13 cellular contexts compared by ENCODE assay signal in genomic region chr1:153699116-153699515, GRCh38. TPM values are rescaled to one million over a fixed set of nuclear protein-coding genes. Genes with fewer than 3 reads are reported as not detected.
A peak's percentile ranks its signal among the peaks of the same experiment; 100 is the strongest.
DNase-seq lines count a peak whose midpoint lies in the region; ATAC-seq and TF ChIP-seq lines count a peak whose summit lies in the region.
"Had no signal": no experiment of that assay in that cellular context is flagged by ENCODE, and none has a peak within 500 bp of the region (broad histone marks: within the 10 kb centered on the region; RNA-seq: fewer than 3 reads in every experiment).

No MANE protein-coding gene starts in this region.

- DNase-seq in HFFc6 (peak; percentile 50), coronary artery (ENCODE audit: low spot score) (no peak), lung (ENCODE audit: low spot score) (no peak), transverse colon (no peak), midbrain (lab: John Stamatoyannopoulos, UW) (no peak)
- DNase-seq in central memory CD4-positive, alpha-beta T cell, result no peak
- DNase-seq in activated CD4-positive, alpha-beta memory T cell treated with anti-CD3 and anti-CD28 coated beads, Interleukin-2, amount 10 ng/mL, durations not matched to agents 7 days and 5 days, result no peak
- DNase-seq: H9; NCI-H524 treated with DMSO at 0.1 percent for 48 hours; stimulated activated CD4-positive, alpha-beta T cell treated with anti-CD3 and anti-CD28 coated beads, Interleukin-2, amount 100 ng/mL, for 48 hours; T-cell had no signal

- H3K4me3 ChIP-seq in coronary artery (no peak overlapping the region), lung (no peak overlapping the region), transverse colon (no peak overlapping the region)
- H3K4me3 ChIP-seq: body of pancreas had no signal

- peaks cover 8% of the 10 kb centered on the region for H3K4me1 Mint-ChIP-seq in HFFc6 (ENCODE audit: low read depth)
- no peaks in the 10 kb centered on the region for H3K4me1 Mint-ChIP-seq in activated CD4-positive, alpha-beta memory T cell treated with anti-CD3 and anti-CD28 coated beads, Interleukin-2, amount 10 ng/mL, durations not matched to agents 7 days and 5 days
- H3K4me1 Mint-ChIP-seq: T-cell had no signal

- no peak overlapping the region for H3K4me3 Mint-ChIP-seq in HFFc6
- H3K4me3 Mint-ChIP-seq in activated CD4-positive, alpha-beta memory T cell treated with anti-CD3 and anti-CD28 coated beads, Interleukin-2, amount 10 ng/mL, durations not matched to agents 7 days and 5 days, result no peak overlapping the region
- H3K4me3 Mint-ChIP-seq: H9, T-cell, type B pancreatic cell had no signal

- no peaks in the 10 kb centered on the region for H3K36me3 Mint-ChIP-seq in HFFc6 (ENCODE audit: low read depth)
- no peaks in the 10 kb centered on the region for H3K36me3 Mint-ChIP-seq in activated CD4-positive, alpha-beta memory T cell treated with anti-CD3 and anti-CD28 coated beads, Interleukin-2, amount 10 ng/mL, durations not matched to agents 7 days and 5 days (ENCODE audit: low read depth)
- H3K36me3 Mint-ChIP-seq: T-cell, type B pancreatic cell had no signal

- H3K27ac Mint-ChIP-seq in HFFc6, result no peak overlapping the region
- no peak overlapping the region for H3K27ac Mint-ChIP-seq in activated CD4-positive, alpha-beta memory T cell treated with anti-CD3 and anti-CD28 coated beads, Interleukin-2, amount 10 ng/mL, durations not matched to agents 7 days and 5 days
- H3K27ac Mint-ChIP-seq: T-cell, type B pancreatic cell had no signal

- CTCF ChIA-PET in activated CD4-positive, alpha-beta memory T cell treated with anti-CD3 and anti-CD28 coated beads, Interleukin-2, amount 10 ng/mL, durations not matched to agents 7 days and 5 days (lab: Charles Lee), result no interaction called here

- no peak for TF ChIP-seq POLR2A in transverse colon (IDR thresholded peaks at IDR 0.05)

- H3K27me3 ChIP-seq in lung (ENCODE audit: control insufficient read depth, insufficient read depth) (no peaks in the 10 kb centered on the region), transverse colon (no peaks in the 10 kb centered on the region)
- H3K27me3 ChIP-seq: body of pancreas had no signal

- peak overlapping the region; percentile 79 for H3K27ac ChIP-seq in coronary artery
- H3K27ac ChIP-seq in lung (ENCODE audit: low read depth in 1 of 2, low read length in 1 of 2), result peak overlapping the region; percentile 42 to 86
- H3K27ac ChIP-seq in transverse colon, result peak overlapping the region in 3 of 4 donors; percentile 50 to 76 (median 71)

- intact Hi-C loops in transverse colon (cut with DNase I; ENCODE audit: low total_unique reads), result no loop called here

- H3K9me3 Mint-ChIP-seq in HFFc6, result no peaks in the 10 kb centered on the region
- H3K9me3 Mint-ChIP-seq in activated CD4-positive, alpha-beta memory T cell treated with anti-CD3 and anti-CD28 coated beads, Interleukin-2, amount 10 ng/mL, durations not matched to agents 7 days and 5 days, result no peaks in the 10 kb centered on the region
- H3K9me3 Mint-ChIP-seq: H9, T-cell, type B pancreatic cell had no signal

- H3K9me3 ChIP-seq in lung (ENCODE audit: control insufficient read depth in 2 of 2, insufficient read depth in 1 of 2, low read length in 1 of 2) (no peaks in the 10 kb centered on the region), transverse colon (no peaks in the 10 kb centered on the region)
- H3K9me3 ChIP-seq: body of pancreas had no signal

- no peak for TF ChIP-seq EP300 in transverse colon (IDR thresholded peaks at IDR 0.05; ENCODE audit: low read depth)

- no peak for TF ChIP-seq CTCF in HFFc6 (IDR thresholded peaks at IDR 0.05)
- no peak for TF ChIP-seq CTCF in coronary artery (IDR thresholded peaks at IDR 0.05)
- no peak for TF ChIP-seq CTCF in lung (IDR thresholded peaks at IDR 0.05; ENCODE audit: control extremely low read depth, extremely low read depth)
- no peak for TF ChIP-seq CTCF in transverse colon (IDR thresholded peaks at IDR 0.05)

- H3K36me3 ChIP-seq in lung (ENCODE audit: control insufficient read depth in 2 of 2, insufficient read depth in 2 of 2, low read length in 2 of 2), result no peaks in the 10 kb centered on the region
- H3K36me3 ChIP-seq in transverse colon, result no peaks in the 10 kb centered on the region

- in situ Hi-C loops in transverse colon (cut with MboI; ENCODE audit: low pct_ligation_motif_present in 1 of 4, low pct_unique_long_range_greater_than_20kb in 1 of 4, low sequenced_read_pairs in 3 of 4), result loop anchor here in 1 of 4 donors (25.0 kb wide), 1 partner anchor 288 kb away; the partner anchor contains the start of genes JTB, RAB13 and RPS27

- H3K4me1 ChIP-seq in lung (ENCODE audit: control insufficient read depth in 2 of 2, insufficient read depth in 2 of 2, low read length in 2 of 2) (peaks cover 0 to 11% of the 10 kb centered on the region in 2 donors), transverse colon (peaks cover 0 to 3% (median 0%) of the 10 kb centered on the region in 4 donors)

- H3K27me3 Mint-ChIP-seq in HFFc6 (ENCODE audit: insufficient read depth), result peaks cover 2% of the 10 kb centered on the region; the same call in 1 of the 2 replicates
- peaks cover 2% of the 10 kb centered on the region for H3K27me3 Mint-ChIP-seq in activated CD4-positive, alpha-beta memory T cell treated with anti-CD3 and anti-CD28 coated beads, Interleukin-2, amount 10 ng/mL, durations not matched to agents 7 days and 5 days
- H3K27me3 Mint-ChIP-seq: type B pancreatic cell had no signal

- ATAC-seq in lung (ENCODE audit: insufficient read depth, low FRiP score), result no peak
- ATAC-seq: T-cell had no signal

- POLR2A ChIA-PET in activated CD4-positive, alpha-beta memory T cell treated with anti-CD3 and anti-CD28 coated beads, Interleukin-2, amount 10 ng/mL, durations not matched to agents 7 days and 5 days (lab: Charles Lee), result no interaction called here

RNA-seq across cellular contexts. Expression of gene NPR1, which starts 20.6 kb away (rescaled TPM):
- total RNA-seq in HFFc6 (2021; fragmentation: NEBNext Ultra II Directional; extraction: Animal tissue kit (Norgen Biotek cat#: 25700)), result under 1 TPM in 1 of 6 experiments, not detected in 5; 0.05 TPM
- total RNA-seq in lung (10 to 100 TPM; 16.7 to 98.9 TPM), transverse colon (10 to 100 TPM in 3 of 4 donors, 1 to 10 TPM in 1; 9.8 to 25.1 (median 13.4) TPM)
- polyA plus RNA-seq in lung, result 10 to 100 TPM; 35.9 to 57.7 TPM
- not detected for total RNA-seq in activated CD4-positive, alpha-beta memory T cell treated with anti-CD3 and anti-CD28 coated beads, Interleukin-2, amount 10 ng/mL, durations not matched to agents 7 days and 5 days

RNA-seq across cellular contexts. Expression of gene ILF2, which starts 28.3 kb away (rescaled TPM):
- 100 to 1,000 TPM; 127 to 169 (median 156) TPM for total RNA-seq in HFFc6 (2021; fragmentation: NEBNext Ultra II Directional; extraction: Animal tissue kit (Norgen Biotek cat#: 25700))
- total RNA-seq in lung, result 100 to 1,000 TPM; 101 to 121 TPM
- 100 to 1,000 TPM in 1 of 2 donors, 10 to 100 TPM in 1; 46.7 to 133 TPM for polyA plus RNA-seq in lung
- 100 to 1,000 TPM in 1 of 4 donors, 10 to 100 TPM in 3; 16.5 to 102 (median 66.5) TPM for total RNA-seq in transverse colon
- 100 to 1,000 TPM; 166 to 169 TPM for total RNA-seq in activated CD4-positive, alpha-beta memory T cell treated with anti-CD3 and anti-CD28 coated beads, Interleukin-2, amount 10 ng/mL, durations not matched to agents 7 days and 5 days

RNA-seq across cellular contexts. Expression of gene INTS3, which starts 28.7 kb away (rescaled TPM):
- 10 to 100 TPM; 33.6 to 43.8 (median 36.4) TPM for total RNA-seq in HFFc6 (2021; fragmentation: NEBNext Ultra II Directional; extraction: Animal tissue kit (Norgen Biotek cat#: 25700))
- total RNA-seq in lung (10 to 100 TPM; 63.5 to 70.4 TPM), transverse colon (10 to 100 TPM; 26.1 to 35.6 (median 28.0) TPM)
- 10 to 100 TPM; 31.3 to 38.6 TPM for polyA plus RNA-seq in lung
- total RNA-seq in activated CD4-positive, alpha-beta memory T cell treated with anti-CD3 and anti-CD28 coated beads, Interleukin-2, amount 10 ng/mL, durations not matched to agents 7 days and 5 days, result 10 to 100 TPM; 46.9 to 50.5 TPM

RNA-seq across cellular contexts. Expression of gene SNAPIN, which starts 40.6 kb away (rescaled TPM):
- 10 to 100 TPM; 40.7 to 46.7 (median 42.4) TPM for total RNA-seq in HFFc6 (2021; fragmentation: NEBNext Ultra II Directional; extraction: Animal tissue kit (Norgen Biotek cat#: 25700))
- total RNA-seq in lung (10 to 100 TPM; 29.7 to 37.4 TPM), transverse colon (10 to 100 TPM; 10.5 to 38.4 (median 27.4) TPM)
- 10 to 100 TPM; 26.3 to 38.1 TPM for polyA plus RNA-seq in lung
- total RNA-seq in activated CD4-positive, alpha-beta memory T cell treated with anti-CD3 and anti-CD28 coated beads, Interleukin-2, amount 10 ng/mL, durations not matched to agents 7 days and 5 days, result 10 to 100 TPM; 35.0 to 35.6 TPM

Comparison
In these comparisons a context has a peak if more than half of its experiments do, and no peak if none do; other contexts are left out.
1. RNA of gene NPR1, which starts 20.6 kb away (total RNA-seq): 16.7 to 98.9 TPM in lung and 9.8 to 25.1 TPM in transverse colon; 0.05 TPM in HFFc6 and not detected in activated CD4-positive, alpha-beta memory T cell treated with anti-CD3 and anti-CD28 coated beads, Interleukin-2, amount 10 ng/mL, durations not matched to agents 7 days and 5 days; every median in the first group is over 10 times any median in the second.
2. Peak in every context shown above with its lines, with median percentiles within 50 percentile points of each other: H3K27ac ChIP-seq.